Comparison of ENCODE assay signal across 1 cellular context in genomic region chr1:169499807-169500206, GRCh38.
TF ChIP-seq lines count a peak whose summit lies in the region.

No MANE protein-coding gene starts in this region.

TF ChIP-seq in HepG2, 621 proteins besides CTCF, POLR2A, EP300 and RAD21:
- TF ChIP-seq KDM3A (CRISPR knock-in tag; IDR thresholded peaks at IDR 0.05; ENCODE audit: low read depth) (no peak), CCAR2 (optimal IDR thresholded peaks at IDR 0.05; ENCODE audit: low read depth, low read length) (no peak), BCL6 (CRISPR knock-in tag; IDR thresholded peaks at IDR 0.05) (peak; percentile 62), ETV5 (CRISPR knock-in tag; IDR thresholded peaks at IDR 0.05; ENCODE audit: borderline replicate concordance) (peak; percentile 29; the same call in 1 of the 2 replicates), NFE2L2 (IDR thresholded peaks at IDR 0.05; ENCODE audit: low read length) (no peak), ZKSCAN5 (CRISPR knock-in tag; IDR thresholded peaks at IDR 0.05) (no peak), ATM (IDR thresholded peaks at IDR 0.05; ENCODE audit: borderline replicate concordance) (no peak), PAXIP1 (CRISPR knock-in tag; conservative IDR thresholded peaks at IDR 0.05) (peak; percentile 49; the same call in 1 of the 2 replicates), GLI4 (CRISPR knock-in tag; IDR thresholded peaks at IDR 0.05; ENCODE audit: borderline replicate concordance) (no peak)
